In the genomic region with DNA sequence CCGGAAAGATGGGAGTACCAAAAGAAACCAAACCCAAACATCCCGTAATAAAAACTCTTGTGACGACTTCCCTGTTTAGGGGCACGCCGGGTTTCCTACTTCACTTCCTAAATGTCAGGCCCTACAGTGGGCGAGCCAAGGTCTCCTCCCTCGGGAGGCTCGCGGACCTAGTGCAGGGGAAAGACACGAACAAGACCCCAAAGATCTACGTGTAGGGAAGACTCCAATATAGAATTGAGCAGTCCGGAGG, we compare ENCODE assay signal across 8 cellular contexts. TPM values are rescaled to one million over a fixed set of nuclear protein-coding genes. Genes with fewer than 3 reads are reported as not detected.
DNase-seq lines count a peak whose midpoint lies in the region; ATAC-seq, FAIRE-seq and TF ChIP-seq lines count a peak whose summit lies in the region.

No MANE protein-coding gene starts in this region.

- H3K27me3 ChIP-seq in naive thymus-derived CD4-positive, alpha-beta T cell (ENCODE audit: control insufficient read depth in 2 of 2, insufficient read depth in 2 of 2, low read length in 2 of 2) = no peaks in the 10 kb centered on the region

- intact Hi-C loops in naive thymus-derived CD4-positive, alpha-beta T cell (cut with micrococcal nuclease) = loop anchor here (1.0 to 10.0 kb wide), 13 partner anchors 16 to 1722 kb away; partner anchors contain the start of genes CPSF2 (in 2 of the 2), GOLGA5 (in 2 of the 2), NDUFB1 (in 2 of the 2) and PPP4R3A (in 2 of the 2)

- TF ChIP-seq CTCF in epithelial cell of proximal tubule (conservative IDR thresholded peaks at IDR 0.05; ENCODE audit: low read depth, low read length) = no peak

- H3K27me3 Mint-ChIP-seq in naive thymus-derived CD4-positive, alpha-beta T cell = no peaks in the 10 kb centered on the region

- H3K9me3 Mint-ChIP-seq in naive thymus-derived CD4-positive, alpha-beta T cell = peaks cover 0 to 5% (median 0%) of the 10 kb centered on the region in 11 donors

- POLR2A ChIA-PET in naive thymus-derived CD4-positive, alpha-beta T cell (lab: Charles Lee) = interaction anchor here (0.7 to 4.7 kb wide), 5 partner anchors 14 to 454 kb away, joined by 3 to 100 read pairs (median 5); partner anchors contain the start of genes CPSF2, NDUFB1 and TRIP11

- H3K4me3 ChIP-seq in epithelial cell of proximal tubule (ENCODE audit: low read depth, low read length) = peak overlapping the region; percentile 78
- peak overlapping the region; percentile 82 for H3K4me3 ChIP-seq in naive thymus-derived CD4-positive, alpha-beta T cell (ENCODE audit: low read length)

- DNase-seq in CD1c-positive myeloid dendritic cell (ENCODE audit: extremely low spot score) (peak; percentile 86), T-helper 9 cell (peak; percentile 6), epithelial cell of proximal tubule (ENCODE audit: low read depth) (no peak), urothelium cell line (ENCODE audit: low spot score) (no peak), activated gamma-delta T cell (lab: John Stamatoyannopoulos, UW) (no peak)
- peak in 1 of 9 donors; percentile 48 for DNase-seq in naive thymus-derived CD4-positive, alpha-beta T cell

- H3K27ac Mint-ChIP-seq in naive thymus-derived CD4-positive, alpha-beta T cell = peak overlapping the region; percentile 82 to 96 (median 92)

- H3K36me3 Mint-ChIP-seq in naive thymus-derived CD4-positive, alpha-beta T cell = peaks cover 0 to 2% (median 0%) of the 10 kb centered on the region in 5 donors

- CTCF ChIA-PET in naive thymus-derived CD4-positive, alpha-beta T cell (lab: Charles Lee) = interaction anchor here (0.8 to 1.5 kb wide), 3 partner anchors 11 to 1722 kb away, joined by 3 to 7 read pairs (median 3); no protein-coding TSS in a partner anchor

- peaks cover 40 to 72% (median 63%) of the 10 kb centered on the region in 7 donors for H3K4me1 Mint-ChIP-seq in naive thymus-derived CD4-positive, alpha-beta T cell

- no peaks in the 10 kb centered on the region for H3K9me3 ChIP-seq in naive thymus-derived CD4-positive, alpha-beta T cell (ENCODE audit: control insufficient read depth in 2 of 3, low read length in 3 of 3)

- ATAC-seq in GM18870 (IDR thresholded peaks at IDR 0.05; ENCODE audit: unreplicated experiment) (peak; percentile 16), HG03442 (IDR thresholded peaks at IDR 0.05; ENCODE audit: unreplicated experiment) (peak; percentile 10)
- ATAC-seq in naive thymus-derived CD4-positive, alpha-beta T cell = no peak

- H3K36me3 ChIP-seq in naive thymus-derived CD4-positive, alpha-beta T cell (ENCODE audit: control insufficient read depth in 2 of 3, insufficient read depth in 3 of 3, low read length in 3 of 3) = peaks cover 0 to 5% (median 0%) of the 10 kb centered on the region in 3 experiments

- FAIRE-seq in urothelium cell line (lab: Jason Lieb, UNC) = no peak

- peak overlapping the region; percentile 88 to 100 (median 98) for H3K4me3 Mint-ChIP-seq in naive thymus-derived CD4-positive, alpha-beta T cell

- H3K4me1 ChIP-seq in naive thymus-derived CD4-positive, alpha-beta T cell (ENCODE audit: control insufficient read depth in 2 of 2, insufficient read depth in 2 of 2, low read length in 2 of 2) = peaks cover 5 to 17% of the 10 kb centered on the region in 2 donors

- peak overlapping the region; percentile 91 for H3K27ac ChIP-seq in naive thymus-derived CD4-positive, alpha-beta T cell (ENCODE audit: low read depth, low read length)

RNA-seq across cellular contexts. Expression of gene ATXN3, which starts 0.6 kb away (rescaled TPM):
- total RNA-seq in epithelial cell of proximal tubule = 15.0 and 23.1 TPM in 2 replicates
- total RNA-seq in naive thymus-derived CD4-positive, alpha-beta T cell = 10 to 100 TPM; 27.8 to 54.9 (median 36.9) TPM
- polyA plus RNA-seq in naive thymus-derived CD4-positive, alpha-beta T cell = 10 to 100 TPM; 15.5 to 15.8 TPM

RNA-seq across cellular contexts. Expression of gene NDUFB1, which starts 15.7 kb away (rescaled TPM):
- 174 and 316 TPM in 2 replicates for total RNA-seq in epithelial cell of proximal tubule
- 100 to 1,000 TPM in 2 of 5 experiments, 10 to 100 TPM in 3; 55.1 to 107 (median 89.7) TPM for total RNA-seq in naive thymus-derived CD4-positive, alpha-beta T cell
- polyA plus RNA-seq in naive thymus-derived CD4-positive, alpha-beta T cell = 100 to 1,000 TPM; 245 to 418 TPM

RNA-seq across cellular contexts. Expression of gene CPSF2, which starts 16.0 kb away (rescaled TPM):
- 35.5 and 35.6 TPM in 2 replicates for total RNA-seq in epithelial cell of proximal tubule
- 10 to 100 TPM; 30.2 to 77.4 (median 60.4) TPM for total RNA-seq in naive thymus-derived CD4-positive, alpha-beta T cell
- polyA plus RNA-seq in naive thymus-derived CD4-positive, alpha-beta T cell = 10 to 100 TPM; 25.2 to 25.5 TPM

Comparison
In these comparisons a context has a peak if more than half of its experiments do, and no peak if none do; other contexts are left out.
1. DNase-seq: peak in CD1c-positive myeloid dendritic cell (single experiment) and T-helper 9 cell (single experiment); none in epithelial cell of proximal tubule (single experiment), urothelium cell line (single experiment) and activated gamma-delta T cell (single experiment).